1 cellular context compared by ENCODE assay signal in genomic region chr11:31369348-31370329, GRCh38.
A peak's percentile ranks its signal among the peaks of the same experiment; 100 is the strongest.
TF ChIP-seq lines count a peak whose summit lies in the region.

Gene DCDC1 (minus strand): TSS chr11:31369739. CDS start chr11:31328280, 41,459 bp downstream.
A gene with protein sequence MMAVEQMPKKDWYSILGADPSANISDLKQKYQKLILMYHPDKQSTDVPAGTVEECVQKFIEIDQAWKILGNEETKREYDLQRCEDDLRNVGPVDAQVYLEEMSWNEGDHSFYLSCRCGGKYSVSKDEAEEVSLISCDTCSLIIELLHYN (plus strand): TSS chr11:31369860. CDS start chr11:31370749, 889 bp downstream.

TF ChIP-seq in HepG2, 621 proteins besides CTCF, POLR2A, EP300 and RAD21 (continued from another document and continues in another):
- TF ChIP-seq, protein P1, sequence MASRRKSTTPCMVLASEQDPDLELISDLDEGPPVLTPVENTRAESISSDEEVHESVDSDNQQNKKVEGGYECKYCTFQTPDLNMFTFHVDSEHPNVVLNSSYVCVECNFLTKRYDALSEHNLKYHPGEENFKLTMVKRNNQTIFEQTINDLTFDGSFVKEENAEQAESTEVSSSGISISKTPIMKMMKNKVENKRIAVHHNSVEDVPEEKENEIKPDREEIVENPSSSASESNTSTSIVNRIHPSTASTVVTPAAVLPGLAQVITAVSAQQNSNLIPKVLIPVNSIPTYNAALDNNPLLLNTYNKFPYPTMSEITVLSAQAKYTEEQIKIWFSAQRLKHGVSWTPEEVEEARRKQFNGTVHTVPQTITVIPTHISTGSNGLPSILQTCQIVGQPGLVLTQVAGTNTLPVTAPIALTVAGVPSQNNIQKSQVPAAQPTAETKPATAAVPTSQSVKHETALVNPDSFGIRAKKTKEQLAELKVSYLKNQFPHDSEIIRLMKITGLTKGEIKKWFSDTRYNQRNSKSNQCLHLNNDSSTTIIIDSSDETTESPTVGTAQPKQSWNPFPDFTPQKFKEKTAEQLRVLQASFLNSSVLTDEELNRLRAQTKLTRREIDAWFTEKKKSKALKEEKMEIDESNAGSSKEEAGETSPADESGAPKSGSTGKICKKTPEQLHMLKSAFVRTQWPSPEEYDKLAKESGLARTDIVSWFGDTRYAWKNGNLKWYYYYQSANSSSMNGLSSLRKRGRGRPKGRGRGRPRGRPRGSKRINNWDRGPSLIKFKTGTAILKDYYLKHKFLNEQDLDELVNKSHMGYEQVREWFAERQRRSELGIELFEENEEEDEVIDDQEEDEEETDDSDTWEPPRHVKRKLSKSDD (CRISPR knock-in tag; IDR thresholded peaks at IDR 0.05; ENCODE audit: low read depth), result no peak
- peak; percentile 58; the same call in 1 of the 2 replicates for TF ChIP-seq ZNF710 (CRISPR knock-in tag; IDR thresholded peaks at IDR 0.05; ENCODE audit: borderline replicate concordance)
- no peak for TF ChIP-seq ZNF530 (CRISPR knock-in tag; IDR thresholded peaks at IDR 0.05; ENCODE audit: low read depth)
- TF ChIP-seq ZBTB2 (CRISPR knock-in tag; IDR thresholded peaks at IDR 0.05; ENCODE audit: low read depth), result no peak
- no peak for TF ChIP-seq ZNF34 (CRISPR knock-in tag; IDR thresholded peaks at IDR 0.05; ENCODE audit: borderline replicate concordance)
- TF ChIP-seq, protein P2, sequence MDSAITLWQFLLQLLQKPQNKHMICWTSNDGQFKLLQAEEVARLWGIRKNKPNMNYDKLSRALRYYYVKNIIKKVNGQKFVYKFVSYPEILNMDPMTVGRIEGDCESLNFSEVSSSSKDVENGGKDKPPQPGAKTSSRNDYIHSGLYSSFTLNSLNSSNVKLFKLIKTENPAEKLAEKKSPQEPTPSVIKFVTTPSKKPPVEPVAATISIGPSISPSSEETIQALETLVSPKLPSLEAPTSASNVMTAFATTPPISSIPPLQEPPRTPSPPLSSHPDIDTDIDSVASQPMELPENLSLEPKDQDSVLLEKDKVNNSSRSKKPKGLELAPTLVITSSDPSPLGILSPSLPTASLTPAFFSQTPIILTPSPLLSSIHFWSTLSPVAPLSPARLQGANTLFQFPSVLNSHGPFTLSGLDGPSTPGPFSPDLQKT (CRISPR knock-in tag; IDR thresholded peaks at IDR 0.05; ENCODE audit: borderline replicate concordance), result no peak
- no peak for TF ChIP-seq ZFYVE20 (CRISPR knock-in tag; IDR thresholded peaks at IDR 0.05; ENCODE audit: borderline replicate concordance, low read depth)
- TF ChIP-seq SRSF1 (optimal IDR thresholded peaks at IDR 0.05; ENCODE audit: low read depth, low read length), result peak; percentile 40
- no peak for TF ChIP-seq TBP (CRISPR knock-in tag; IDR thresholded peaks at IDR 0.05)
- TF ChIP-seq ZNF607 (CRISPR knock-in tag; IDR thresholded peaks at IDR 0.05; ENCODE audit: borderline replicate concordance), result peak; percentile 62; the same call in 1 of the 2 replicates
- TF ChIP-seq ZNF644 (CRISPR knock-in tag; IDR thresholded peaks at IDR 0.05; ENCODE audit: low read depth), result 0 out of 2 replicates have a peak, but pooled peaks have one; percentile 31
- no peak for TF ChIP-seq MTERF4 (CRISPR knock-in tag; IDR thresholded peaks at IDR 0.05)
- no peak for TF ChIP-seq AKAP8 (CRISPR knock-in tag; IDR thresholded peaks at IDR 0.05)
- TF ChIP-seq E2F1 (CRISPR knock-in tag; IDR thresholded peaks at IDR 0.05), result no peak
- TF ChIP-seq ZNF761 (CRISPR knock-in tag; conservative IDR thresholded peaks at IDR 0.05), result no peak; the same call in 1 of the 2 replicates
- TF ChIP-seq HMGA1 (CRISPR knock-in tag; conservative IDR thresholded peaks at IDR 0.05), result no peak
- TF ChIP-seq, protein P3, sequence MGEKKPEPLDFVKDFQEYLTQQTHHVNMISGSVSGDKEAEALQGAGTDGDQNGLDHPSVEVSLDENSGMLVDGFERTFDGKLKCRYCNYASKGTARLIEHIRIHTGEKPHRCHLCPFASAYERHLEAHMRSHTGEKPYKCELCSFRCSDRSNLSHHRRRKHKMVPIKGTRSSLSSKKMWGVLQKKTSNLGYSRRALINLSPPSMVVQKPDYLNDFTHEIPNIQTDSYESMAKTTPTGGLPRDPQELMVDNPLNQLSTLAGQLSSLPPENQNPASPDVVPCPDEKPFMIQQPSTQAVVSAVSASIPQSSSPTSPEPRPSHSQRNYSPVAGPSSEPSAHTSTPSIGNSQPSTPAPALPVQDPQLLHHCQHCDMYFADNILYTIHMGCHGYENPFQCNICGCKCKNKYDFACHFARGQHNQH (CRISPR knock-in tag; IDR thresholded peaks at IDR 0.05), result peak; percentile 90; the same call in 1 of the 2 replicates
- no peak for TF ChIP-seq DZIP1 (CRISPR knock-in tag; IDR thresholded peaks at IDR 0.05)
- no peak for TF ChIP-seq ZNF678 (CRISPR knock-in tag; IDR thresholded peaks at IDR 0.05)
- peak; percentile 81 for TF ChIP-seq PHF8 (CRISPR knock-in tag; IDR thresholded peaks at IDR 0.05)
- TF ChIP-seq ZNF709 (CRISPR knock-in tag; IDR thresholded peaks at IDR 0.05), result no peak
- no peak for TF ChIP-seq RORA (CRISPR knock-in tag; IDR thresholded peaks at IDR 0.05)
- peak; percentile 78 for TF ChIP-seq CREM (IDR thresholded peaks at IDR 0.05)
- no peak for TF ChIP-seq CREM (CRISPR knock-in tag; IDR thresholded peaks at IDR 0.05)
- TF ChIP-seq THAP11 (CRISPR knock-in tag; IDR thresholded peaks at IDR 0.05), result peak; percentile 95
- TF ChIP-seq ZNF841 (CRISPR knock-in tag; IDR thresholded peaks at IDR 0.05; ENCODE audit: borderline replicate concordance), result no peak
- TF ChIP-seq KDM1A (CRISPR knock-in tag; IDR thresholded peaks at IDR 0.05), result no peak
- peak; percentile 84 for TF ChIP-seq SPEN (CRISPR knock-in tag; IDR thresholded peaks at IDR 0.05; ENCODE audit: low read depth)
- peak; percentile 68 for TF ChIP-seq HCFC1 (IDR thresholded peaks at IDR 0.05; ENCODE audit: low read depth, low read length)
- no peak for TF ChIP-seq MED8 (CRISPR knock-in tag; IDR thresholded peaks at IDR 0.05; ENCODE audit: insufficient replicate concordance)
- TF ChIP-seq, protein P4, sequence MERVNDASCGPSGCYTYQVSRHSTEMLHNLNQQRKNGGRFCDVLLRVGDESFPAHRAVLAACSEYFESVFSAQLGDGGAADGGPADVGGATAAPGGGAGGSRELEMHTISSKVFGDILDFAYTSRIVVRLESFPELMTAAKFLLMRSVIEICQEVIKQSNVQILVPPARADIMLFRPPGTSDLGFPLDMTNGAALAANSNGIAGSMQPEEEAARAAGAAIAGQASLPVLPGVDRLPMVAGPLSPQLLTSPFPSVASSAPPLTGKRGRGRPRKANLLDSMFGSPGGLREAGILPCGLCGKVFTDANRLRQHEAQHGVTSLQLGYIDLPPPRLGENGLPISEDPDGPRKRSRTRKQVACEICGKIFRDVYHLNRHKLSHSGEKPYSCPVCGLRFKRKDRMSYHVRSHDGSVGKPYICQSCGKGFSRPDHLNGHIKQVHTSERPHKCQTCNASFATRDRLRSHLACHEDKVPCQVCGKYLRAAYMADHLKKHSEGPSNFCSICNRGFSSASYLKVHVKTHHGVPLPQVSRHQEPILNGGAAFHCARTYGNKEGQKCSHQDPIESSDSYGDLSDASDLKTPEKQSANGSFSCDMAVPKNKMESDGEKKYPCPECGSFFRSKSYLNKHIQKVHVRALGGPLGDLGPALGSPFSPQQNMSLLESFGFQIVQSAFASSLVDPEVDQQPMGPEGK (CRISPR knock-in tag; IDR thresholded peaks at IDR 0.05), result no peak
- no peak for TF ChIP-seq PRMT3 (CRISPR knock-in tag; IDR thresholded peaks at IDR 0.05; ENCODE audit: borderline replicate concordance, low read depth)
- no peak for TF ChIP-seq ZFP36L2 (CRISPR knock-in tag; IDR thresholded peaks at IDR 0.05)
- TF ChIP-seq ZHX2 (IDR thresholded peaks at IDR 0.05; ENCODE audit: low read depth), result peak; percentile 80
- TF ChIP-seq ZHX2 (CRISPR knock-in tag; IDR thresholded peaks at IDR 0.05; ENCODE audit: borderline replicate concordance), result no peak
- no peak for TF ChIP-seq SMYD3 (CRISPR knock-in tag; IDR thresholded peaks at IDR 0.05)
